Comparison of ENCODE assay signal across 8 cellular contexts in the genomic region with DNA sequence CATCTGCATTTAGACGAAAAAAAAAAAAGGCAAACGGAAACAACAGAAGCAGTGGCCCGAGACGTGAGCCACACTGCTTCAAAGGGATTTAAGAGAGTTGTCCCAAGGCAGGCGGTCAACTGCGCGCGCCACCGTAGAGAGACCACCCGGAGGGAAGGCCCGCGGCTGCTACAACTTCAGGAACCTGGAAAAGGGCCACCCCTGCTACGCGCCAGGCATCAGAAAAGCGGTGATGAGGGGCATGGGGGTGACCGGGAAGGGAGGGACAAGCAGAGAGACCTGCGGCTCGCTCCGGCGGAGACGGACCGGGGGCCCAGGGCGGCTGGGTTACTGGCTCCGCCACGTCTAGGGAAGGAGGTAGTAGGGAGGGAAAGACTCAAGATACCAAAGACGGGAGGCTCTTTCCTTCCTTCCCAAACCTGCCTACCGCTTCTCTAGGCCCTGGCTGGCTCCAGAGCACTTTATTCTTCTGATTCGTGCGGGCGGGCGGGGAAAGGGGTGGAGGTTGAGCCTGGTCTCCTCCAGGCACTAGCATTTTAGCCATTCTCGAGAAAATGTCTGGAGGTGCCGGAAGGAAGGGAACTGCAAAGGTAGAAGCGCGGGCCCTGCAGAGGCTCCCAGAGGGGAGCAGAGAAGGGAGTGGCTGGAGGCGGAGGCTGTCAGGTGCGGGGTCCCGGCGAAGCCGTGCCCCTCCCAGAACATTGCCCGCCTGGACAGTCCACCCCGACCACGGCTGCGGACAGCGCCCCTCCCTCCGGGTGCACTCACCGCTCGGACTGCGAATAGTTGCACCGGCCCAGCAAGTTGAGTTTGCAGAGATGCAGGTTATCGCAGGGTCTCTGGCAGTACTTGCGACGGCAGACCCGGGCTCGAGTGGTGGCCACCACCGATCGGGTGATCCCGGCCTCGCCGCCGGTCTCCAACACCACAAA. TPM values are rescaled to one million over a fixed set of nuclear protein-coding genes. Genes with fewer than 3 reads are reported as not detected.
DNase-seq lines count a peak whose midpoint lies in the region; ATAC-seq and TF ChIP-seq lines count a peak whose summit lies in the region.

No MANE protein-coding gene starts in this region.

- peak; percentile 34 for TF ChIP-seq POLR2A in GM19193 (IDR thresholded peaks at IDR 0.05; ENCODE audit: extremely low read depth, insufficient read depth, insufficient read length)

- no peak for DNase-seq in CD4-positive, CD25-positive, alpha-beta regulatory T cell
- DNase-seq in epithelial cell of esophagus (ENCODE audit: low read depth) (peak; percentile 27), NCI-H774 (lab: John Stamatoyannopoulos, UW) (no peak), A172 (ENCODE audit: low spot score) (no peak)

- no peak for TF ChIP-seq CTCF in epithelial cell of esophagus (IDR thresholded peaks at IDR 0.05; ENCODE audit: insufficient read depth, low read depth, low read length, missing control alignments)

- H3K4me1 ChIP-seq in CD4-positive, CD25-positive, alpha-beta regulatory T cell (ENCODE audit: control insufficient read depth, insufficient read depth, low read length, poor library complexity, severe bottlenecking) = peaks cover 27% of the 10 kb centered on the region
- H3K4me1 ChIP-seq in muscle layer of duodenum (ENCODE audit: control insufficient read depth in 1 of 2, insufficient read depth in 2 of 2, low read length in 2 of 2) = peaks cover 0 to 4% of the 10 kb centered on the region in 2 donors

- H3K27me3 Mint-ChIP-seq in CD4-positive, CD25-positive, alpha-beta regulatory T cell = peaks cover 4% of the 10 kb centered on the region

- H3K27ac ChIP-seq in CD4-positive, CD25-positive, alpha-beta regulatory T cell (ENCODE audit: insufficient read depth, low read length, poor library complexity, severe bottlenecking) = peak overlapping the region; percentile 98
- H3K27ac ChIP-seq in muscle layer of duodenum (ENCODE audit: low read length) = peak overlapping the region; percentile 99

- H3K4me3 ChIP-seq in CD4-positive, CD25-positive, alpha-beta regulatory T cell (ENCODE audit: low read depth, low read length) = peak overlapping the region; percentile 98
- H3K4me3 ChIP-seq in epithelial cell of esophagus (ENCODE audit: low read length) (peak overlapping the region; percentile 86), muscle layer of duodenum (ENCODE audit: low read depth in 1 of 2, low read length in 2 of 2) (peak overlapping the region; percentile 94 to 100)

- peak overlapping the region; percentile 93 to 98 (median 96) for H3K4me3 Mint-ChIP-seq in CD4-positive, CD25-positive, alpha-beta regulatory T cell

- peak overlapping the region; percentile 99 to 100 (median 100) for H3K27ac Mint-ChIP-seq in CD4-positive, CD25-positive, alpha-beta regulatory T cell

- no peak for ATAC-seq in CD4-positive, CD25-positive, alpha-beta regulatory T cell (ENCODE audit: low read depth in 2 of 2)
- peak; percentile 4 for ATAC-seq in HG03521 (IDR thresholded peaks at IDR 0.05; ENCODE audit: unreplicated experiment)
- peak; percentile 65 for ATAC-seq in SK-N-SH treated with all-trans-retinoic acid at 6 μM for 48 hours

- H3K4me1 Mint-ChIP-seq in CD4-positive, CD25-positive, alpha-beta regulatory T cell = peaks cover 14 to 41% (median 30%) of the 10 kb centered on the region in 4 donors

- H3K9me3 Mint-ChIP-seq in CD4-positive, CD25-positive, alpha-beta regulatory T cell = peaks cover 0 to 3% (median 0%) of the 10 kb centered on the region in 7 donors

- no peaks in the 10 kb centered on the region for H3K27me3 ChIP-seq in CD4-positive, CD25-positive, alpha-beta regulatory T cell (ENCODE audit: control insufficient read depth, insufficient read depth, low read length)
- H3K27me3 ChIP-seq in muscle layer of duodenum (ENCODE audit: low read depth, low read length) = no peaks in the 10 kb centered on the region

- H3K36me3 ChIP-seq in CD4-positive, CD25-positive, alpha-beta regulatory T cell (ENCODE audit: control insufficient read depth, insufficient read depth, low read length) = peaks cover 2% of the 10 kb centered on the region
- no peaks in the 10 kb centered on the region for H3K36me3 ChIP-seq in muscle layer of duodenum (ENCODE audit: control insufficient read depth in 1 of 2, insufficient read depth in 2 of 2, low read length in 2 of 2)

- H3K36me3 Mint-ChIP-seq in CD4-positive, CD25-positive, alpha-beta regulatory T cell = peaks cover 22% of the 10 kb centered on the region

- no peaks in the 10 kb centered on the region for H3K9me3 ChIP-seq in CD4-positive, CD25-positive, alpha-beta regulatory T cell (ENCODE audit: control insufficient read depth in 2 of 2, low read length in 2 of 2)
- H3K9me3 ChIP-seq in muscle layer of duodenum (ENCODE audit: control insufficient read depth in 1 of 2, low read length in 2 of 2) = no peaks in the 10 kb centered on the region

TF ChIP-seq in SK-N-SH treated with all-trans-retinoic acid at 6 μM for 48 hours, 23 proteins besides CTCF, POLR2A, EP300 and RAD21:
- TF ChIP-seq, protein P1, sequence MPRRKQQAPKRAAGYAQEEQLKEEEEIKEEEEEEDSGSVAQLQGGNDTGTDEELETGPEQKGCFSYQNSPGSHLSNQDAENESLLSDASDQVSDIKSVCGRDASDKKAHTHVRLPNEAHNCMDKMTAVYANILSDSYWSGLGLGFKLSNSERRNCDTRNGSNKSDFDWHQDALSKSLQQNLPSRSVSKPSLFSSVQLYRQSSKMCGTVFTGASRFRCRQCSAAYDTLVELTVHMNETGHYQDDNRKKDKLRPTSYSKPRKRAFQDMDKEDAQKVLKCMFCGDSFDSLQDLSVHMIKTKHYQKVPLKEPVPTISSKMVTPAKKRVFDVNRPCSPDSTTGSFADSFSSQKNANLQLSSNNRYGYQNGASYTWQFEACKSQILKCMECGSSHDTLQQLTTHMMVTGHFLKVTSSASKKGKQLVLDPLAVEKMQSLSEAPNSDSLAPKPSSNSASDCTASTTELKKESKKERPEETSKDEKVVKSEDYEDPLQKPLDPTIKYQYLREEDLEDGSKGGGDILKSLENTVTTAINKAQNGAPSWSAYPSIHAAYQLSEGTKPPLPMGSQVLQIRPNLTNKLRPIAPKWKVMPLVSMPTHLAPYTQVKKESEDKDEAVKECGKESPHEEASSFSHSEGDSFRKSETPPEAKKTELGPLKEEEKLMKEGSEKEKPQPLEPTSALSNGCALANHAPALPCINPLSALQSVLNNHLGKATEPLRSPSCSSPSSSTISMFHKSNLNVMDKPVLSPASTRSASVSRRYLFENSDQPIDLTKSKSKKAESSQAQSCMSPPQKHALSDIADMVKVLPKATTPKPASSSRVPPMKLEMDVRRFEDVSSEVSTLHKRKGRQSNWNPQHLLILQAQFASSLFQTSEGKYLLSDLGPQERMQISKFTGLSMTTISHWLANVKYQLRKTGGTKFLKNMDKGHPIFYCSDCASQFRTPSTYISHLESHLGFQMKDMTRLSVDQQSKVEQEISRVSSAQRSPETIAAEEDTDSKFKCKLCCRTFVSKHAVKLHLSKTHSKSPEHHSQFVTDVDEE (CRISPR knock-in tag; IDR thresholded peaks at IDR 0.05) = peak; percentile 67; the same call in 1 of the 2 replicates
- no peak for TF ChIP-seq RARB (CRISPR knock-in tag; IDR thresholded peaks at IDR 0.05)

RNA-seq across cellular contexts. Expression of a gene that starts 1.0 kb away (rescaled TPM):
- total RNA-seq in CD4-positive, CD25-positive, alpha-beta regulatory T cell = 220 TPM
- polyA plus RNA-seq in CD4-positive, CD25-positive, alpha-beta regulatory T cell = 100 to 1,000 TPM; 122 to 157 (median 139) TPM
- 20.7 and 25.4 TPM in 2 replicates for total RNA-seq in A172 (2014; rRNA removed; shearing (Covaris generic))

Comparison
In these comparisons a context has a peak if more than half of its experiments do, and no peak if none do; other contexts are left out.
1. ATAC-seq: peak in HG03521 (single experiment) and SK-N-SH treated with all-trans-retinoic acid at 6 μM for 48 hours (single experiment); none in CD4-positive, CD25-positive, alpha-beta regulatory T cell (0 of 2).
2. Peak in every context shown above with its lines, with median percentiles within 50 percentile points of each other: H3K4me3 ChIP-seq.